In the genomic region with DNA sequence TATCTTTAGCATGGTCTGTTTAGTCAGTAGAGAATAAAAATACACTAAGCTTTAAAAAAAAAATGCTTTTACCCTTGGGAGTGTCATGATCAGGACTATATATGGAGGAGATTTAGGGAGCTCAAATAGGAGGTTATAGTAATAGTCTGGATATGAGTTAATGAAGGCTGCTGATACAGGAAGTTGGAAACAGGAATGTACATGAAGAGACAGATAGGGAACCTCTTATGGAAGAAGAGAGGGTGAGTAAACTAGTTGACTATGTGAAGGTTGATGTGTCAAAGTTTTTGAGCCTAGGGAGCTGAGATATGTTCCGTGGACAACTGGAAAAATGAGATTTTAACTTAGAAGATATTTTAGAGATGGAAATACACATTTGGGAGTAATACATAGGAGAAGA, we compare ENCODE assay signal across 24 cellular contexts.
DNase-seq lines count a peak whose midpoint lies in the region; TF ChIP-seq lines count a peak whose summit lies in the region.
"Had no signal": no experiment of that assay in that cellular context is flagged by ENCODE, and none has a peak within 500 bp of the region (broad histone marks: within the 10 kb centered on the region; RNA-seq: fewer than 3 reads in every experiment).

No MANE protein-coding gene starts in this region.

- H3K9ac ChIP-seq in mammary epithelial cell (ENCODE audit: insufficient read depth, low read length) (no peak overlapping the region), smooth muscle cell (ENCODE audit: low read depth) (no peak overlapping the region)

- H3K27ac ChIP-seq in mammary epithelial cell (ENCODE audit: insufficient read depth, low read depth, low read length) (no peak overlapping the region), breast epithelium (no peak overlapping the region), smooth muscle cell (ENCODE audit: low read depth) (peak overlapping the region; percentile 49)
- H3K27ac ChIP-seq: 22Rv1, RWPE1 had no signal

- DNase-seq in mammary epithelial cell, result peak; percentile 8
- no peak for DNase-seq in breast epithelium (ENCODE audit: low spot score in 2 of 2)
- peak; percentile 31 for DNase-seq in amniotic epithelial cell (ENCODE audit: low read depth)
- DNase-seq in epithelial cell of esophagus (ENCODE audit: low read depth), result peak; percentile 69
- no peak for DNase-seq in smooth muscle cell (lab: John Stamatoyannopoulos, UW; ENCODE audit: unreplicated experiment)
- DNase-seq in NCI-H2107 (lab: John Stamatoyannopoulos, UW), result no peak
- DNase-seq in activated naive CD4-positive, alpha-beta T cell treated with Interleukin-2 at 50 U/mL for 16 hours, result no peak
- DNase-seq in DMS53 (lab: John Stamatoyannopoulos, UW), result no peak
- DNase-seq: ACHN; BE2C; Calu3; CD8-positive, alpha-beta memory T cell; DND-41; H7; KBM-7; MV-4-11; NCI-H1105; NCI-H1436 treated with DMSO at 0.1 percent for 48 hours; NCI-H187 treated with DMSO at 0.1 percent for 48 hours; NCI-H526 treated with DMSO at 0.1 percent for 48 hours; SIG-M5 had no signal

- H3K9me3 ChIP-seq in mammary epithelial cell (replicated peaks; ENCODE audit: insufficient read depth, low read length) (no peaks in the 10 kb centered on the region), breast epithelium (no peaks in the 10 kb centered on the region), smooth muscle cell (replicated peaks; ENCODE audit: low read depth) (no peaks in the 10 kb centered on the region)
- H3K9me3 ChIP-seq: BE2C had no signal

- no peaks in the 10 kb centered on the region for H3K27me3 ChIP-seq in mammary epithelial cell (ENCODE audit: insufficient read depth, low read length)
- no peaks in the 10 kb centered on the region for H3K27me3 ChIP-seq in breast epithelium
- H3K27me3 ChIP-seq in smooth muscle cell (ENCODE audit: low read depth), result no peaks in the 10 kb centered on the region
- H3K27me3 ChIP-seq: BE2C had no signal

- H3K36me3 ChIP-seq in mammary epithelial cell (ENCODE audit: insufficient read depth, low read length), result no peaks in the 10 kb centered on the region
- H3K36me3 ChIP-seq in breast epithelium, result no peaks in the 10 kb centered on the region
- no peaks in the 10 kb centered on the region for H3K36me3 ChIP-seq in smooth muscle cell (ENCODE audit: low read depth)
- H3K36me3 ChIP-seq: BE2C had no signal

- TF ChIP-seq CTCF in mammary epithelial cell (conservative IDR thresholded peaks at IDR 0.05 in 1 of 2, IDR thresholded peaks at IDR 0.05 in 1 of 2; ENCODE audit: extremely low read depth in 1 of 2, insufficient read depth in 1 of 2, low read depth in 1 of 2, low read length in 2 of 2) (no peak), breast epithelium (IDR thresholded peaks at IDR 0.05) (no peak), epithelial cell of esophagus (IDR thresholded peaks at IDR 0.05; ENCODE audit: insufficient read depth, low read depth, low read length, missing control alignments) (no peak), smooth muscle cell (IDR thresholded peaks at IDR 0.05; ENCODE audit: borderline replicate concordance, insufficient read depth, poor library complexity, severe bottlenecking) (no peak)

- H3K4me3 ChIP-seq in mammary epithelial cell (replicated peaks in 1 of 3; ENCODE audit: insufficient read depth in 1 of 3, low read depth in 2 of 3, low read length in 3 of 3), result no peak overlapping the region
- H3K4me3 ChIP-seq in breast epithelium, result no peak overlapping the region
- no peak overlapping the region for H3K4me3 ChIP-seq in epithelial cell of esophagus (ENCODE audit: low read length)
- no peak overlapping the region for H3K4me3 ChIP-seq in smooth muscle cell
- H3K4me3 ChIP-seq: SK-N-MC had no signal

- H3K4me2 ChIP-seq in mammary epithelial cell (ENCODE audit: insufficient read depth, low read depth, low read length) (no peak overlapping the region), smooth muscle cell (peak overlapping the region; percentile 79)

- WGBS in mammary epithelial cell (ENCODE audit: low coverage, missing lambda C conversion rate), result 94% methylated on average over 1 of the region's 1 CpG
- 27% methylated on average over 1 of the region's 1 CpG for WGBS in smooth muscle cell (ENCODE audit: low lambda C conversion rate)

- H4K20me1 ChIP-seq in mammary epithelial cell (ENCODE audit: insufficient read depth, low read length) (no peaks in the 10 kb centered on the region), smooth muscle cell (ENCODE audit: low read depth) (no peaks in the 10 kb centered on the region)

- H3K79me2 ChIP-seq in mammary epithelial cell (ENCODE audit: insufficient read depth, low read length) (no peaks in the 10 kb centered on the region), smooth muscle cell (ENCODE audit: low read depth) (no peaks in the 10 kb centered on the region)

- peaks cover 14% of the 10 kb centered on the region for H3F3A ChIP-seq in smooth muscle cell (ENCODE audit: low read depth)

- dilution Hi-C loops in mammary epithelial cell (cut with HindIII; ENCODE audit: low sequenced_read_pairs), result no loop called here

- CTCF ChIA-PET in mammary epithelial cell (lab: Charles Lee; ENCODE audit: low non-redundant PET), result no interaction called here

- H2AFZ ChIP-seq in mammary epithelial cell (ENCODE audit: low read depth, low read length), result peak overlapping the region; percentile 11
- H2AFZ ChIP-seq in smooth muscle cell (ENCODE audit: low read depth), result no peak overlapping the region

- intact Hi-C loops in mammary epithelial cell (cut with micrococcal nuclease), result no loop called here
- intact Hi-C loops in breast epithelium (cut with DNase I; ENCODE audit: low total_unique reads), result no loop called here

- in situ Hi-C loops in mammary epithelial cell (cut with MboI; ENCODE audit: low sequenced_read_pairs in 2 of 2), result no loop called here

- no TSS peak for BruUV-seq in mammary epithelial cell (replicated peaks; lab: Mats Ljungman, UMichigan)

- TF ChIP-seq POLR2A in breast epithelium (IDR thresholded peaks at IDR 0.05), result no peak

- H3K4me1 ChIP-seq in mammary epithelial cell (ENCODE audit: insufficient read depth, low read length) (peaks cover 3% of the 10 kb centered on the region), breast epithelium (peaks cover 0 to 3% of the 10 kb centered on the region in 2 donors), smooth muscle cell (ENCODE audit: low read depth) (peaks cover 34% of the 10 kb centered on the region)
- H3K4me1 ChIP-seq: BE2C had no signal

Comparison
In these comparisons a context has a peak if more than half of its experiments do, and no peak if none do; other contexts are left out.
1. DNase-seq: peak in mammary epithelial cell (single experiment), amniotic epithelial cell (single experiment) and epithelial cell of esophagus (single experiment); none in breast epithelium (0 of 2), smooth muscle cell (single experiment), NCI-H2107 (single experiment), activated naive CD4-positive, alpha-beta T cell treated with Interleukin-2 at 50 U/mL for 16 hours (single experiment) and DMS53 (single experiment).